24 cellular contexts compared by ENCODE assay signal in genomic region chr12:79826267-79827128, GRCh38.
"Had no signal": no experiment of that assay in that cellular context is flagged by ENCODE, and none has a peak within 500 bp of the region (broad histone marks: within the 10 kb centered on the region; RNA-seq: fewer than 3 reads in every experiment).

No MANE protein-coding gene starts in this region.

- H3K4me2 ChIP-seq: hepatocyte had no signal

- ATAC-seq: activated naive CD4-positive, alpha-beta T cell treated with anti-CD3 and anti-CD28 coated beads, Interleukin-2, amount 50 U/mL, for 72 hours; activated T-cell treated with anti-CD3 and anti-CD28 coated beads, Interleukin-2, amount 50 U/mL, for 4 hours; gastroesophageal sphincter; natural killer cell; stimulated activated naive B cell treated with anti-CD40 and anti-IgM and Interleukin-4, amounts not matched to agents 10 μg/mL and 1 μg/mL and 100 μg/mL, for 72 hours; upper lobe of right lung; WTC11 had no signal

- H3K36me3 Mint-ChIP-seq: natural killer cell, WTC11 had no signal

- H3K4me3 Mint-ChIP-seq: activated CD4-positive, alpha-beta memory T cell treated with anti-CD3 and anti-CD28 coated beads, Interleukin-2, amount 10 ng/mL, durations not matched to agents 7 days and 5 days; activated CD4-positive, alpha-beta T cell treated with anti-CD3 and anti-CD28 coated beads, Interleukin-2, amount 10 ng/mL, durations not matched to agents 7 days and 5 days; activated T-cell treated with anti-CD3 and anti-CD28 coated beads, Interleukin-2, amount 50 U/mL, for 4 hours; natural killer cell; stimulated activated naive B cell treated with anti-CD40 and anti-IgM and Interleukin-4, amounts not matched to agents 10 μg/mL and 1 μg/mL and 100 μg/mL, for 72 hours; WTC11 had no signal

- H3K4me1 ChIP-seq: upper lobe of right lung had no signal

- H3K27me3 Mint-ChIP-seq: activated CD4-positive, alpha-beta memory T cell treated with anti-CD3 and anti-CD28 coated beads, Interleukin-2, amount 10 ng/mL, durations not matched to agents 7 days and 5 days; activated CD4-positive, alpha-beta T cell treated with anti-CD3 and anti-CD28 coated beads, Interleukin-2, amount 10 ng/mL, durations not matched to agents 7 days and 5 days; stimulated activated naive B cell treated with anti-CD40 and anti-IgM and Interleukin-4, amounts not matched to agents 10 μg/mL and 1 μg/mL and 100 μg/mL, for 72 hours had no signal

- H2AFZ ChIP-seq: hepatocyte had no signal

- H3K9me3 ChIP-seq: gastroesophageal sphincter, left ventricle myocardium inferior, right atrium auricular region, stomach, thyroid gland, upper lobe of right lung had no signal

- H3K4me3 ChIP-seq: gastroesophageal sphincter, hepatocyte, left ventricle myocardium inferior, lung, right atrium auricular region, stomach, thyroid gland, upper lobe of right lung had no signal

- H3K36me3 ChIP-seq: thyroid gland had no signal

- H3K27ac ChIP-seq: gastroesophageal sphincter, hepatocyte, left ventricle myocardium inferior, right atrium auricular region, stomach, thyroid gland, upper lobe of right lung had no signal

- H3K9me3 Mint-ChIP-seq: activated CD4-positive, alpha-beta memory T cell treated with anti-CD3 and anti-CD28 coated beads, Interleukin-2, amount 10 ng/mL, durations not matched to agents 7 days and 5 days; activated CD4-positive, alpha-beta T cell treated with anti-CD3 and anti-CD28 coated beads, Interleukin-2, amount 10 ng/mL, durations not matched to agents 7 days and 5 days; activated naive CD4-positive, alpha-beta T cell treated with anti-CD3 and anti-CD28 coated beads, Interleukin-2, amount 50 U/mL, for 72 hours; activated T-cell treated with anti-CD3 and anti-CD28 coated beads, Interleukin-2, amount 50 U/mL, for 4 hours; activated T-helper 2 cell treated with anti-CD3 and anti-CD28 coated beads, Interferon-gamma antibody, Interleukin-2, Interleukin-4, amounts not matched to agents 10 μg/mL and 5 μg/mL and 100 μg/mL, durations not matched to agents 14 hours and 24 hours and 36 hours; natural killer cell; stimulated activated naive B cell treated with anti-CD40 and anti-IgM and Interleukin-4, amounts not matched to agents 10 μg/mL and 1 μg/mL and 100 μg/mL, for 72 hours; WTC11 had no signal

- H3K27ac Mint-ChIP-seq: activated CD4-positive, alpha-beta memory T cell treated with anti-CD3 and anti-CD28 coated beads, Interleukin-2, amount 10 ng/mL, durations not matched to agents 7 days and 5 days; activated CD4-positive, alpha-beta T cell treated with anti-CD3 and anti-CD28 coated beads, Interleukin-2, amount 10 ng/mL, durations not matched to agents 7 days and 5 days; activated naive CD4-positive, alpha-beta T cell treated with anti-CD3 and anti-CD28 coated beads, Interleukin-2, amount 50 U/mL, for 72 hours; activated T-helper 2 cell treated with anti-CD3 and anti-CD28 coated beads, Interferon-gamma antibody, Interleukin-2, Interleukin-4, amounts not matched to agents 10 μg/mL and 5 μg/mL and 100 μg/mL, durations not matched to agents 14 hours and 24 hours and 36 hours; natural killer cell; stimulated activated naive B cell treated with anti-CD40 and anti-IgM and Interleukin-4, amounts not matched to agents 10 μg/mL and 1 μg/mL and 100 μg/mL, for 72 hours; WTC11 had no signal

- DNase-seq: activated CD4-positive, alpha-beta memory T cell treated with anti-CD3 and anti-CD28 coated beads, Interleukin-2, amount 10 ng/mL, durations not matched to agents 7 days and 5 days; activated CD4-positive, alpha-beta T cell treated with anti-CD3 and anti-CD28 coated beads for 1 hour; activated CD4-positive, alpha-beta T cell treated with anti-CD3 and anti-CD28 coated beads, Interleukin-2, amount 10 ng/mL, durations not matched to agents 7 days and 5 days; activated T-cell treated with anti-CD3 and anti-CD28 coated beads, Interleukin-2, amount 50 U/mL, for 4 hours; dermis blood vessel endothelial cell; effector CD4-positive, alpha-beta T cell; islet precursor cell; left ventricle myocardium inferior; mesendoderm; natural killer cell; stimulated activated CD4-positive, alpha-beta T cell treated with anti-CD3 and anti-CD28 coated beads, Interleukin-15, amount 100 ng/mL, for 24 hours; stimulated activated CD4-positive, alpha-beta T cell treated with anti-CD3 and anti-CD28 coated beads, Interleukin-2, amount 100 ng/mL, for 24 hours; stimulated activated naive B cell treated with anti-CD40 and anti-IgM and Interleukin-4, amounts not matched to agents 10 μg/mL and 1 μg/mL and 100 μg/mL, for 72 hours; stomach; T-helper 9 cell; thyroid gland; upper lobe of right lung had no signal

- H3K27me3 ChIP-seq: gastroesophageal sphincter, hepatocyte, right atrium auricular region, stomach, thyroid gland, upper lobe of right lung had no signal
